ENCODE assay signal across 18 cellular contexts in genomic region chr21:34221331-34222030, GRCh38.
"Had no signal": no experiment of that assay in that cellular context is flagged by ENCODE, and none has a peak within 500 bp of the region (broad histone marks: within the 10 kb centered on the region; RNA-seq: fewer than 3 reads in every experiment).

No MANE protein-coding gene starts in this region.

- H3K27ac ChIP-seq: ascending aorta, cardiac muscle cell, right atrium auricular region, WERI-Rb-1 had no signal

- H3K36me3 ChIP-seq: ascending aorta, cardiac muscle cell, right atrium auricular region, upper lobe of left lung, WERI-Rb-1 had no signal

- H3K9me3 ChIP-seq: ascending aorta, right atrium auricular region, upper lobe of left lung had no signal

- H3K4me3 ChIP-seq: ascending aorta, cardiac muscle cell, right atrium auricular region, skin epidermis, upper lobe of left lung had no signal

- H3K27me3 ChIP-seq: ascending aorta, cardiac muscle cell, right atrium auricular region, upper lobe of left lung had no signal

- DNase-seq: activated CD4-positive, alpha-beta T cell treated with anti-CD3 and anti-CD28 coated beads for 36 hours; activated CD8-positive, alpha-beta memory T cell treated with anti-CD3 and anti-CD28 coated beads, Interleukin-2, amount 50 U/mL, for 48 hours; activated CD8-positive, alpha-beta T cell treated with anti-CD3 and anti-CD28 coated beads for 36 hours; activated gamma-delta T cell; activated T-cell treated with anti-CD3 and anti-CD28 coated beads, Interleukin-2, amount 50 U/mL, for 72 hours; hypothalamus; kidney glomerular epithelial cell; stimulated activated CD4-positive, alpha-beta T cell treated with anti-CD3 and anti-CD28 coated beads, Interleukin-15, amount 100 ng/mL, for 24 hours; stimulated activated CD4-positive, alpha-beta T cell treated with anti-CD3 and anti-CD28 coated beads, Interleukin-4, amount 100 ng/mL, for 1 hour; stimulated activated naive B cell treated with anti-CD40 and anti-IgM and Interleukin-4, amounts not matched to agents 10 μg/mL and 1 μg/mL and 100 μg/mL, for 72 hours; WERI-Rb-1 had no signal

- ATAC-seq: activated CD4-positive, alpha-beta T cell treated with anti-CD3 and anti-CD28 coated beads for 36 hours; activated T-cell treated with anti-CD3 and anti-CD28 coated beads, Interleukin-2, amount 50 U/mL, for 72 hours; natural killer cell treated with Interleukin-12 subunit alpha and Interleukin-12 subunit beta and Interleukin-15 and Interleukin-18, amount 100 ng/mL, for 72 hours; SK-N-SH treated with all-trans-retinoic acid at 6 μM for 48 hours; stimulated activated naive B cell treated with anti-CD40 and anti-IgM and Interleukin-4, amounts not matched to agents 10 μg/mL and 1 μg/mL and 100 μg/mL, for 72 hours had no signal
